Comparison of ENCODE assay signal across 9 cellular contexts in the genomic region with DNA sequence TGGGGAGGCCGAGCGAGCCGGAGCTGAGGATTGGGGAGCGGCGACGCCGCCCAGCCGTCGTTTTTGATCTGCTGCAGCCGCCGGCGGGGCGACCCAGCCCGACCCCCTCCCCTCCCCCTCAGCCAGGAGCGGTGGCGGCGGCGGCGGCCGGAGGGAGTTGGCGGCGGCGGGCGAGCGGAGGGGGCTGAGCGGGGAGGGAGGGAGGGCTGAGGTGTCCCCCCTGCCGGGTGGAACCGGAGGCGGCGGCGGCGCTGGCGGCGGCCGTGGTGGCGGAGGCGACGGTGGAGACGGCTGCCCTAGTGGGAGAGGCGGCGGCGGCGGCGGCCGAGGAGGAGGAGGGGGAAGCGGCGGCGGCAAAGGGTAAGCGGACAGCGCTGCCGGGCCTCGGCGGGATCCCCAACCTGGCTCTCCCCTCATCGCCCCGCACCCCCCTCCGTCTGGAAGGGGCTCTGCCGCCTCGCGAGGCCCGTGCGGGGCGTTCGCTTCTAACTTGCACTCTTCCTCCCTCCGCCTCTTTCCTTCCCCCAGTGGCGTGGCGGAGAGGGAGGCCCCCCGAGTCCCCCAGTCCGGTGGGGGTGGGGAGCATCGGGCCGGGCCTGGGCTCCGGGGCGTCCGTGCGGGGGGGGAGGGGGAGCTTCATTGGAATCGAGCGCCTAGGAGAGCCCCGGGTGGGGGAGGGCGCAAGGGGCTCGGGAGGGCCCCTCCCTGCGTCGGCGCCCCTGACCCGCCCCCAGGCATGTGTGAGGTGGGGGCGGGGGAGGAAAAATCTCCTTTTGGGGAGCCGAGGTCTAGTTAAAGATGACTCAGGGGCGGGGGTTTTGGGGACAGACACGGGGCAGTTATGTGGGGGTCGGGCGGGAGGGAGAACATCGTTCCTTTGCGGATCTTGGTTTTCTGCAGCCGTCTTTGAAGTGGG. TPM values are rescaled to one million over a fixed set of nuclear protein-coding genes. Genes with fewer than 3 reads are reported as not detected.
A peak's percentile ranks its signal among the peaks of the same experiment; 100 is the strongest.
DNase-seq lines count a peak whose midpoint lies in the region; ATAC-seq, FAIRE-seq and TF ChIP-seq lines count a peak whose summit lies in the region.
"Had no signal": no experiment of that assay in that cellular context is flagged by ENCODE, and none has a peak within 500 bp of the region (broad histone marks: within the 10 kb centered on the region; RNA-seq: fewer than 3 reads in every experiment).

A gene with protein sequence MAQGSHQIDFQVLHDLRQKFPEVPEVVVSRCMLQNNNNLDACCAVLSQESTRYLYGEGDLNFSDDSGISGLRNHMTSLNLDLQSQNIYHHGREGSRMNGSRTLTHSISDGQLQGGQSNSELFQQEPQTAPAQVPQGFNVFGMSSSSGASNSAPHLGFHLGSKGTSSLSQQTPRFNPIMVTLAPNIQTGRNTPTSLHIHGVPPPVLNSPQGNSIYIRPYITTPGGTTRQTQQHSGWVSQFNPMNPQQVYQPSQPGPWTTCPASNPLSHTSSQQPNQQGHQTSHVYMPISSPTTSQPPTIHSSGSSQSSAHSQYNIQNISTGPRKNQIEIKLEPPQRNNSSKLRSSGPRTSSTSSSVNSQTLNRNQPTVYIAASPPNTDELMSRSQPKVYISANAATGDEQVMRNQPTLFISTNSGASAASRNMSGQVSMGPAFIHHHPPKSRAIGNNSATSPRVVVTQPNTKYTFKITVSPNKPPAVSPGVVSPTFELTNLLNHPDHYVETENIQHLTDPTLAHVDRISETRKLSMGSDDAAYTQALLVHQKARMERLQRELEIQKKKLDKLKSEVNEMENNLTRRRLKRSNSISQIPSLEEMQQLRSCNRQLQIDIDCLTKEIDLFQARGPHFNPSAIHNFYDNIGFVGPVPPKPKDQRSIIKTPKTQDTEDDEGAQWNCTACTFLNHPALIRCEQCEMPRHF (plus strand): TSS at position 57 of the 916 bp plus-strand sequence. CDS start 52,286 bp downstream, outside the sequence.

- in situ Hi-C loops in KBM-7 (cut with MboI; ENCODE audit: low pct_unique_long_range_greater_than_20kb, low sequenced_read_pairs), result no loop called here

- CTCF ChIA-PET in CD8-positive, alpha-beta memory T cell (lab: Charles Lee), result interaction anchor here (0.7 to 2.1 kb wide), 4 partner anchors 52 to 222 kb away, joined by 3 to 6 read pairs (median 4); no protein-coding TSS in a partner anchor
- CTCF ChIA-PET in WTC11 (lab: Charles Lee), result interaction anchor here (1.1 to 1.2 kb wide), 2 partner anchors 70 to 114 kb away, joined by 3 read pairs; no protein-coding TSS in a partner anchor

- peaks cover 38 to 50% (median 49%) of the 10 kb centered on the region in 3 donors for H3K4me1 Mint-ChIP-seq in CD8-positive, alpha-beta memory T cell
- peaks cover 39% of the 10 kb centered on the region for H3K4me1 Mint-ChIP-seq in WTC11

- no peak for FAIRE-seq in bronchial epithelial cell (lab: Jason Lieb, UNC)
- FAIRE-seq: colon had no signal

- peak within 1 kb of the TSS; percentile 85 for H3K4me3 ChIP-seq in CD8-positive, alpha-beta memory T cell (ENCODE audit: low read length)
- H3K4me3 ChIP-seq in bronchial epithelial cell (ENCODE audit: low read depth, low read length), result peak within 1 kb of the TSS; percentile 94

- no peaks in the 10 kb centered on the region for H3K9me3 Mint-ChIP-seq in CD8-positive, alpha-beta memory T cell
- H3K9me3 Mint-ChIP-seq in WTC11, result no peaks in the 10 kb centered on the region

- ATAC-seq in GM21526 (IDR thresholded peaks at IDR 0.05; ENCODE audit: low FRiP score, unreplicated experiment) (peak; percentile 17), WTC11 (peak; percentile 28), left colon (peak; percentile 63)

- H3K27ac ChIP-seq in CD8-positive, alpha-beta memory T cell (ENCODE audit: low read depth, low read length), result peak within 1 kb of the TSS; percentile 75

- H3K27me3 ChIP-seq in CD8-positive, alpha-beta memory T cell (ENCODE audit: insufficient read depth, low read length, poor library complexity, severe bottlenecking), result no peaks in the 10 kb centered on the region
- H3K27me3 ChIP-seq in bronchial epithelial cell (ENCODE audit: control insufficient read depth, insufficient read depth, low read length), result no peaks in the 10 kb centered on the region

- H3K27me3 Mint-ChIP-seq in CD8-positive, alpha-beta memory T cell, result peaks cover 0 to 2% of the 10 kb centered on the region in 2 donors
- peaks cover 7% of the 10 kb centered on the region; the same call in 1 of the 2 replicates for H3K27me3 Mint-ChIP-seq in WTC11 (ENCODE audit: low read depth)

- TF ChIP-seq CTCF in WTC11 (IDR thresholded peaks at IDR 0.05) (no peak), bronchial epithelial cell (IDR thresholded peaks at IDR 0.05; ENCODE audit: insufficient read depth, low read length, severe bottlenecking) (no peak)

- H3K4me3 Mint-ChIP-seq in CD8-positive, alpha-beta memory T cell, result peak within 1 kb of the TSS; percentile 87 to 95 (median 91)
- H3K4me3 Mint-ChIP-seq in WTC11, result peak within 1 kb of the TSS; percentile 93

- H3K27ac Mint-ChIP-seq in CD8-positive, alpha-beta memory T cell, result peak within 1 kb of the TSS; percentile 83 to 98 (median 94)
- peak within 1 kb of the TSS; percentile 93 for H3K27ac Mint-ChIP-seq in WTC11

- no peaks in the 10 kb centered on the region for H3K9me3 ChIP-seq in CD8-positive, alpha-beta memory T cell (ENCODE audit: low read length)

- intact Hi-C loops in left colon (cut with DNase I, micrococcal nuclease), result no loop called here

- H3K36me3 Mint-ChIP-seq in CD8-positive, alpha-beta memory T cell, result peaks cover 0 to 17% (median 0%) of the 10 kb centered on the region in 3 donors
- H3K36me3 Mint-ChIP-seq in WTC11, result no peaks in the 10 kb centered on the region

- peaks cover 38% of the 10 kb centered on the region for H3K4me1 ChIP-seq in CD8-positive, alpha-beta memory T cell (ENCODE audit: insufficient read depth, low read length)

- POLR2A ChIA-PET in CD8-positive, alpha-beta memory T cell (lab: Charles Lee), result interaction anchor here (0.5 to 1.1 kb wide), 3 partner anchors 17 to 429 kb away, joined by 3 read pairs; no protein-coding TSS in a partner anchor
- POLR2A ChIA-PET in WTC11 (lab: Charles Lee), result interaction anchor here (0.6 to 0.7 kb wide), 2 partner anchors 25 to 109 kb away, joined by 3 read pairs; no protein-coding TSS in a partner anchor

- no peaks in the 10 kb centered on the region for H3K36me3 ChIP-seq in CD8-positive, alpha-beta memory T cell (ENCODE audit: insufficient read depth, low read length)
- no peaks in the 10 kb centered on the region for H3K36me3 ChIP-seq in bronchial epithelial cell (ENCODE audit: control insufficient read depth, insufficient read depth, low read length)

- DNase-seq in CD8-positive, alpha-beta memory T cell, result peak; percentile 51 to 79 (median 62)
- DNase-seq in KBM-7 (peak; percentile 41), WTC11 (ENCODE audit: low spot score) (peak; percentile 55), bronchial epithelial cell (ENCODE audit: low read depth) (no peak), left colon (peak; percentile 47 to 71), NCI-H1436 (lab: John Stamatoyannopoulos, UW) (no peak)
- DNase-seq in stimulated activated CD4-positive, alpha-beta T cell treated with anti-CD3 and anti-CD28 coated beads, Interleukin-1b, Interleukin-23, amount 100 ng/mL, for 24 hours (ENCODE audit: low read depth in 4 of 4, low spot score in 1 of 4), result peak; percentile 46 to 81 (median 73)

TF ChIP-seq in WTC11, 78 proteins besides CTCF, POLR2A, EP300 and RAD21:
- TF ChIP-seq GRHL2 (CRISPR knock-in tag; IDR thresholded peaks at IDR 0.05; ENCODE audit: insufficient replicate concordance, severe bottlenecking) (no peak), JUN (CRISPR knock-in tag; IDR thresholded peaks at IDR 0.05) (0 out of 2 replicates have a peak, but pooled peaks have one; percentile 30), CREB1 (CRISPR knock-in tag; IDR thresholded peaks at IDR 0.05) (0 out of 2 replicates have a peak, but pooled peaks have one; percentile 30), MYBL2 (CRISPR knock-in tag; IDR thresholded peaks at IDR 0.05) (peak; percentile 23; the same call in 1 of the 2 replicates), ZBTB21 (CRISPR knock-in tag; IDR thresholded peaks at IDR 0.05; ENCODE audit: borderline replicate concordance) (no peak)
TF ChIP-seq in WTC11: peak in this region for 3.

RNA-seq across cellular contexts. Expression of the gene that starts here (rescaled TPM):
- total RNA-seq in CD8-positive, alpha-beta memory T cell, result 100 to 1,000 TPM; 103 to 109 TPM
- polyA plus RNA-seq in CD8-positive, alpha-beta memory T cell, result 16.6 TPM
- total RNA-seq in WTC11 (2021) (45.3 to 55.6 TPM (median 47.2 TPM) in 3 replicates), bronchial epithelial cell (20.5 and 25.1 TPM in 2 replicates), left colon (10 to 100 TPM; 57.7 to 69.5 TPM)

Comparison
In these comparisons a context has a peak if more than half of its experiments do, and no peak if none do; other contexts are left out.
1. DNase-seq: peak in CD8-positive, alpha-beta memory T cell (5 of 5), KBM-7 (single experiment), WTC11 (single experiment), left colon (2 of 2) and stimulated activated CD4-positive, alpha-beta T cell treated with anti-CD3 and anti-CD28 coated beads, Interleukin-1b, Interleukin-23, amount 100 ng/mL, for 24 hours (4 of 4); none in bronchial epithelial cell (single experiment) and NCI-H1436 (single experiment).
2. Peak in every context shown above with its lines, with median percentiles within 50 percentile points of each other: ATAC-seq.